ENCODE assay signal across 1 cellular context in the genomic region with DNA sequence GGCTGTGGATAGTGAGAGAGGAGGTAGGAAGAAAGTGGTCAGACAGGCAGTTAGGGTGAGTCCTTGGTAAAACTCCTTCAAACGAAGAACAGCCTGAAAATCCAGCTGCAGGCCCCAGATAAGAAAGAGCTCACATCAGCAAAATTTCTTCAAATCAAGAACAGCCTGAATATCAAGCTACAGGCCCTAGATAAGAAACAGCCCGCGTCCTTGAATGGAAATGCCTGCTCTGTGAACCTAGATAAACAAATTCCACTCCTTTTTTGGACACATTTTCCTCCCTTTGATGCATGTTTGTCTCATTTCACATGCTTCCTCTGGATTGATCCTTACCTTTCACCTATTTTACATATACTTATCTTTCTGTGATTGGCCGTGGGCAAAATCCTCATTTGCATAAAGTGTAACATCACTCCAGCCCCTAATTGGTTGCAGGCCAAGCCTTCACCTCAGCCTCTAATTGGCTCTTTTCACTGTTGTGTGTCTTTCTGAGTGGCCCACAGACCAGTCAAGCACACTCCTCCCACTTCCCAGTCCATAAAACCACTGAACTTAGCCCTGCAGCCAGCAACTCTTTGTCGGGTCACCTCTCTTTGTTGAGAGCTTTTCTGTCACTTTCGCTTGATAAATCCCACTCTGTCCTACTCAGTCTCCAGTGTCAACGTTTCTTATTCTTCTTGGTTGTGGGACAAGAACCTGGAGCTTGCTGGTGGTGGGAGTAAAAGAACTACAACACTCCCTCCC.
TF ChIP-seq lines count a peak whose summit lies in the region.

No MANE protein-coding gene starts in this region.

TF ChIP-seq in GM23338, 12 proteins besides CTCF, POLR2A, EP300 and RAD21 (continued from another document):
- TF ChIP-seq, protein P1, sequence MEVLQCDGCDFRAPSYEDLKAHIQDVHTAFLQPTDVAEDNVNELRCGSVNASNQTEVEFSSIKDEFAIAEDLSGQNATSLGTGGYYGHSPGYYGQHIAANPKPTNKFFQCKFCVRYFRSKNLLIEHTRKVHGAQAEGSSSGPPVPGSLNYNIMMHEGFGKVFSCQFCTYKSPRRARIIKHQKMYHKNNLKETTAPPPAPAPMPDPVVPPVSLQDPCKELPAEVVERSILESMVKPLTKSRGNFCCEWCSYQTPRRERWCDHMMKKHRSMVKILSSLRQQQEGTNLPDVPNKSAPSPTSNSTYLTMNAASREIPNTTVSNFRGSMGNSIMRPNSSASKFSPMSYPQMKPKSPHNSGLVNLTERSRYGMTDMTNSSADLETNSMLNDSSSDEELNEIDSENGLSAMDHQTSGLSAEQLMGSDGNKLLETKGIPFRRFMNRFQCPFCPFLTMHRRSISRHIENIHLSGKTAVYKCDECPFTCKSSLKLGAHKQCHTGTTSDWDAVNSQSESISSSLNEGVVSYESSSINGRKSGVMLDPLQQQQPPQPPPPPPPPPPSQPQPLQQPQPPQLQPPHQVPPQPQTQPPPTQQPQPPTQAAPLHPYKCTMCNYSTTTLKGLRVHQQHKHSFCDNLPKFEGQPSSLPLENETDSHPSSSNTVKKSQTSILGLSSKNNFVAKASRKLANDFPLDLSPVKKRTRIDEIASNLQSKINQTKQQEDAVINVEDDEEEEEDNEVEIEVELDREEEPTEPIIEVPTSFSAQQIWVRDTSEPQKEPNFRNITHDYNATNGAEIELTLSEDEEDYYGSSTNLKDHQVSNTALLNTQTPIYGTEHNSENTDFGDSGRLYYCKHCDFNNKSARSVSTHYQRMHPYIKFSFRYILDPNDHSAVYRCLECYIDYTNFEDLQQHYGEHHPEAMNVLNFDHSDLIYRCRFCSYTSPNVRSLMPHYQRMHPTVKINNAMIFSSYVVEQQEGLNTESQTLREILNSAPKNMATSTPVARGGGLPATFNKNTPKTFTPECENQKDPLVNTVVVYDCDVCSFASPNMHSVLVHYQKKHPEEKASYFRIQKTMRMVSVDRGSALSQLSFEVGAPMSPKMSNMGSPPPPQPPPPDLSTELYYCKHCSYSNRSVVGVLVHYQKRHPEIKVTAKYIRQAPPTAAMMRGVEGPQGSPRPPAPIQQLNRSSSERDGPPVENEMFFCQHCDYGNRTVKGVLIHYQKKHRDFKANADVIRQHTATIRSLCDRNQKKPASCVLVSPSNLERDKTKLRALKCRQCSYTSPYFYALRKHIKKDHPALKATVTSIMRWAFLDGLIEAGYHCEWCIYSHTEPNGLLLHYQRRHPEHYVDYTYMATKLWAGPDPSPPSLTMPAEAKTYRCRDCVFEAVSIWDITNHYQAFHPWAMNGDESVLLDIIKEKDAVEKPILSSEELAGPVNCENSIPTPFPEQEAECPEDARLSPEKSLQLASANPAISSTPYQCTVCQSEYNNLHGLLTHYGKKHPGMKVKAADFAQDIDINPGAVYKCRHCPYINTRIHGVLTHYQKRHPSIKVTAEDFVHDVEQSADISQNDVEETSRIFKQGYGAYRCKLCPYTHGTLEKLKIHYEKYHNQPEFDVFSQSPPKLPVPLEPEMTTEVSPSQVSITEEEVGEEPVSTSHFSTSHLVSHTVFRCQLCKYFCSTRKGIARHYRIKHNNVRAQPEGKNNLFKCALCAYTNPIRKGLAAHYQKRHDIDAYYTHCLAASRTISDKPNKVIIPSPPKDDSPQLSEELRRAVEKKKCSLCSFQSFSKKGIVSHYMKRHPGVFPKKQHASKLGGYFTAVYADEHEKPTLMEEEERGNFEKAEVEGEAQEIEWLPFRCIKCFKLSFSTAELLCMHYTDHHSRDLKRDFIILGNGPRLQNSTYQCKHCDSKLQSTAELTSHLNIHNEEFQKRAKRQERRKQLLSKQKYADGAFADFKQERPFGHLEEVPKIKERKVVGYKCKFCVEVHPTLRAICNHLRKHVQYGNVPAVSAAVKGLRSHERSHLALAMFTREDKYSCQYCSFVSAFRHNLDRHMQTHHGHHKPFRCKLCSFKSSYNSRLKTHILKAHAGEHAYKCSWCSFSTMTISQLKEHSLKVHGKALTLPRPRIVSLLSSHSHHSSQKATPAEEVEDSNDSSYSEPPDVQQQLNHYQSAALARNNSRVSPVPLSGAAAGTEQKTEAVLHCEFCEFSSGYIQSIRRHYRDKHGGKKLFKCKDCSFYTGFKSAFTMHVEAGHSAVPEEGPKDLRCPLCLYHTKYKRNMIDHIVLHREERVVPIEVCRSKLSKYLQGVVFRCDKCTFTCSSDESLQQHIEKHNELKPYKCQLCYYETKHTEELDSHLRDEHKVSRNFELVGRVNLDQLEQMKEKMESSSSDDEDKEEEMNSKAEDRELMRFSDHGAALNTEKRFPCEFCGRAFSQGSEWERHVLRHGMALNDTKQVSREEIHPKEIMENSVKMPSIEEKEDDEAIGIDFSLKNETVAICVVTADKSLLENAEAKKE (CRISPR knock-in tag; IDR thresholded peaks at IDR 0.05): no peak
